In genomic region chr11:35135222-35135621, GRCh38 we compare ENCODE assay signal across 27 cellular contexts. TPM values are rescaled to one million over a fixed set of nuclear protein-coding genes. Genes with fewer than 3 reads are reported as not detected.
DNase-seq lines count a peak whose midpoint lies in the region; ATAC-seq, FAIRE-seq and TF ChIP-seq lines count a peak whose summit lies in the region.
"Had no signal": no experiment of that assay in that cellular context is flagged by ENCODE, and none has a peak within 500 bp of the region (broad histone marks: within the 10 kb centered on the region; RNA-seq: fewer than 3 reads in every experiment).

No MANE protein-coding gene starts in this region.

- no peak for TF ChIP-seq CTCF in Panc1 (IDR thresholded peaks at IDR 0.05)
- no peak for TF ChIP-seq CTCF in fibroblast of mammary gland (conservative IDR thresholded peaks at IDR 0.05; ENCODE audit: control insufficient read depth, insufficient read depth, low read depth, low read length)
- TF ChIP-seq CTCF in smooth muscle cell (IDR thresholded peaks at IDR 0.05; ENCODE audit: borderline replicate concordance, insufficient read depth, poor library complexity, severe bottlenecking): no peak

- H4K20me1 ChIP-seq in smooth muscle cell (ENCODE audit: low read depth) (no peaks in the 10 kb centered on the region), Karpas-422 (ENCODE audit: insufficient read depth, low read depth, low read length) (no peaks in the 10 kb centered on the region)

- H3K4me2 ChIP-seq in smooth muscle cell: peak overlapping the region; percentile 3
- H3K4me2 ChIP-seq in Karpas-422 (ENCODE audit: low read depth, low read length, poor library complexity, severe bottlenecking): no peak overlapping the region

- POLR2A ChIA-PET in Panc1 (lab: Charles Lee): no interaction called here

- CTCF ChIA-PET in Panc1 (lab: Charles Lee): no interaction called here

- H3K4me3 ChIP-seq in Panc1 (ENCODE audit: low read depth in 2 of 2, low read length in 2 of 2) (no peak overlapping the region), fibroblast of mammary gland (ENCODE audit: control insufficient read depth, low read depth, low read length) (no peak overlapping the region), smooth muscle cell (no peak overlapping the region), Karpas-422 (ENCODE audit: low read length) (no peak overlapping the region)
- H3K4me3 ChIP-seq: Peyer's patch, upper lobe of right lung had no signal

- DNase-seq in GM12892 (ENCODE audit: insufficient read length) (no peak), Panc1 (ENCODE audit: low read depth, low spot score) (no peak), fibroblast of mammary gland (ENCODE audit: low read depth) (peak; percentile 79), smooth muscle cell (lab: John Stamatoyannopoulos, UW; ENCODE audit: unreplicated experiment) (no peak), Karpas-422 (no peak), SKM-1 treated with dmso at 0.1 percent for 144 hours (lab: John Stamatoyannopoulos, UW; ENCODE audit: unreplicated experiment) (no peak)
- DNase-seq: activated CD4-positive, alpha-beta T cell treated with anti-CD3 and anti-CD28 coated beads for 1 hour; activated CD8-positive, alpha-beta T cell treated with anti-CD3 and anti-CD28 coated beads for 36 hours; anterior cingulate cortex; caudate nucleus; CD4-positive, CD25-positive, alpha-beta regulatory T cell; cortex of kidney; effector memory CD8-positive, alpha-beta T cell; mesendoderm; naive thymus-derived CD4-positive, alpha-beta T cell; NCI-H1694 treated with DMSO at 0.1 percent for 48 hours; NCI-H2171; NCI-H524 treated with DMSO at 0.1 percent for 48 hours; Peyer's patch; small intestine; stimulated activated CD4-positive, alpha-beta T cell treated with anti-CD3 and anti-CD28 coated beads, Interleukin-2, amount 100 ng/mL, for 24 hours; T-helper 1 cell; upper lobe of right lung had no signal

- H3K9me3 ChIP-seq in Panc1 (ENCODE audit: control insufficient read depth, insufficient read depth, low read depth, low read length) (no peaks in the 10 kb centered on the region), smooth muscle cell (replicated peaks; ENCODE audit: low read depth) (no peaks in the 10 kb centered on the region), Karpas-422 (ENCODE audit: low read length) (no peaks in the 10 kb centered on the region)
- H3K9me3 ChIP-seq: Peyer's patch, upper lobe of right lung had no signal

- H3K27me3 ChIP-seq in Panc1 (ENCODE audit: control insufficient read depth, insufficient read depth, low read length) (no peaks in the 10 kb centered on the region), smooth muscle cell (ENCODE audit: low read depth) (no peaks in the 10 kb centered on the region), Karpas-422 (ENCODE audit: low read length) (no peaks in the 10 kb centered on the region)
- H3K27me3 ChIP-seq: Peyer's patch, upper lobe of right lung had no signal

- H3K79me2 ChIP-seq in smooth muscle cell (ENCODE audit: low read depth): peaks cover 11% of the 10 kb centered on the region
- no peaks in the 10 kb centered on the region for H3K79me2 ChIP-seq in Karpas-422 (ENCODE audit: low read length)

- H3K9me2 ChIP-seq in Karpas-422 (replicated peaks; ENCODE audit: insufficient read depth, low read length): no peaks in the 10 kb centered on the region

- H2AFZ ChIP-seq in smooth muscle cell (ENCODE audit: low read depth): no peak overlapping the region
- H2AFZ ChIP-seq in Karpas-422 (ENCODE audit: low read length): no peak overlapping the region

- peaks cover 10% of the 10 kb centered on the region; the same call in 1 of the 2 replicates for H3K36me3 ChIP-seq in Panc1 (ENCODE audit: control insufficient read depth, insufficient read depth, low read length)
- no peaks in the 10 kb centered on the region for H3K36me3 ChIP-seq in smooth muscle cell (ENCODE audit: low read depth)
- H3K36me3 ChIP-seq in Karpas-422 (ENCODE audit: insufficient read depth, low read length): no peaks in the 10 kb centered on the region
- H3K36me3 ChIP-seq: Peyer's patch, upper lobe of right lung had no signal

- intact Hi-C loops in Panc1 (cut with micrococcal nuclease; ENCODE audit: unreplicated experiment): no loop called here

- ATAC-seq in Panc1 (no peak), HG03520 (IDR thresholded peaks at IDR 0.05; ENCODE audit: unreplicated experiment) (no peak)
- ATAC-seq: activated CD8-positive, alpha-beta T cell treated with anti-CD3 and anti-CD28 coated beads for 36 hours; effector memory CD8-positive, alpha-beta T cell; left lobe of liver; naive thymus-derived CD4-positive, alpha-beta T cell; upper lobe of right lung had no signal

- 55% methylated on average over 3 of the region's 3 CpGs for WGBS in smooth muscle cell (ENCODE audit: low lambda C conversion rate)

- no peaks in the 10 kb centered on the region for H3F3A ChIP-seq in smooth muscle cell (ENCODE audit: low read depth)

- H3K4me1 ChIP-seq in Panc1 (ENCODE audit: control insufficient read depth, insufficient read depth, low read length) (peaks cover 38% of the 10 kb centered on the region), smooth muscle cell (ENCODE audit: low read depth) (peaks cover 3% of the 10 kb centered on the region), Karpas-422 (ENCODE audit: low read length) (peaks cover 12% of the 10 kb centered on the region)

- no peak for TF ChIP-seq POLR2A in GM12892 (IDR thresholded peaks at IDR 0.05; ENCODE audit: low read depth, low read length)

- BruUV-seq in Panc1 (replicated peaks; lab: Mats Ljungman, UMichigan): no TSS peak

- FAIRE-seq in GM12892 (lab: Jason Lieb, UNC): peak; percentile 48
- FAIRE-seq: D721Med, small intestine had no signal

- in situ Hi-C loops in Panc1 (cut with HindIII; ENCODE audit: low pct_unique_long_range_greater_than_20kb, low sequenced_read_pairs): no loop called here

- H3K27ac ChIP-seq in Panc1 (ENCODE audit: low read length) (peak overlapping the region; percentile 97), smooth muscle cell (ENCODE audit: low read depth) (no peak overlapping the region), Karpas-422 (ENCODE audit: low read length) (no peak overlapping the region)
- H3K27ac ChIP-seq: HL-60, Peyer's patch, upper lobe of right lung had no signal

- H3K9ac ChIP-seq in smooth muscle cell (ENCODE audit: low read depth) (no peak overlapping the region), Karpas-422 (ENCODE audit: low read length) (no peak overlapping the region)

RNA-seq across cellular contexts. Expression of gene CD44, which starts 3.7 kb away (rescaled TPM):
- 449 TPM for polyA plus RNA-seq in GM12892 (2012; ENCODE audit: missing spikeins)
- total RNA-seq in Panc1 (2021; ENCODE audit: unreplicated experiment) (1,819 TPM), smooth muscle cell (143 and 248 TPM in 2 replicates)
- 1,270 TPM for polyA plus RNA-seq in Panc1 (2012; ENCODE audit: insufficient read length)
- 116 and 174 TPM in 2 replicates for polyA plus RNA-seq in smooth muscle cell
- total RNA-seq in Karpas-422 (2014; rRNA removed; shearing (Covaris generic); ENCODE audit: low replicate concordance): 0.58 and 0.86 TPM in 2 replicates

Comparison
In these comparisons a context has a peak if more than half of its experiments do, and no peak if none do; other contexts are left out.
1. RNA of gene CD44, which starts 3.7 kb away (total RNA-seq): 1,819 TPM in Panc1 (single experiment) and 143 to 248 TPM in smooth muscle cell; 0.58 to 0.86 TPM in Karpas-422; every median in the first group is over 10 times any median in the second.